In genomic region chrX:153953892-153954617, GRCh38 we compare ENCODE assay signal across 11 cellular contexts. TPM values are rescaled to one million over a fixed set of nuclear protein-coding genes. Genes with fewer than 3 reads are reported as not detected.
DNase-seq lines count a peak whose midpoint lies in the region; ATAC-seq and TF ChIP-seq lines count a peak whose summit lies in the region.
"Had no signal": no experiment of that assay in that cellular context is flagged by ENCODE, and none has a peak within 500 bp of the region (broad histone marks: within the 10 kb centered on the region; RNA-seq: fewer than 3 reads in every experiment).

No MANE protein-coding gene starts in this region.

- no peak for ATAC-seq in HG03460 (IDR thresholded peaks at IDR 0.05; ENCODE audit: unreplicated experiment)
- ATAC-seq in upper lobe of right lung = no peak

- H3K36me3 Mint-ChIP-seq in activated naive CD4-positive, alpha-beta T cell treated with anti-CD3 and anti-CD28 coated beads, Interleukin-2, amount 10 ng/mL, durations not matched to agents 7 days and 5 days = peaks cover 37% of the 10 kb centered on the region

- no peaks in the 10 kb centered on the region for H3K27me3 Mint-ChIP-seq in activated naive CD4-positive, alpha-beta T cell treated with anti-CD3 and anti-CD28 coated beads, Interleukin-2, amount 10 ng/mL, durations not matched to agents 7 days and 5 days

- no peaks in the 10 kb centered on the region for H3K9me3 Mint-ChIP-seq in activated naive CD4-positive, alpha-beta T cell treated with anti-CD3 and anti-CD28 coated beads, Interleukin-2, amount 10 ng/mL, durations not matched to agents 7 days and 5 days

- H3K27ac ChIP-seq in ascending aorta (peak overlapping the region; percentile 69 to 78), mesenchymal stem cell (ENCODE audit: low read length, poor library complexity, severe bottlenecking) (no peak overlapping the region), tibial artery (peak overlapping the region; percentile 85 to 88), upper lobe of right lung (no peak overlapping the region)
- H3K27ac ChIP-seq: right lobe of liver had no signal

- no peak overlapping the region for H2BK15ac ChIP-seq in mesenchymal stem cell (ENCODE audit: low read depth, poor library complexity, severe bottlenecking)

- DNase-seq in activated naive CD4-positive, alpha-beta T cell treated with anti-CD3 and anti-CD28 coated beads, Interleukin-2, amount 10 ng/mL, durations not matched to agents 7 days and 5 days = no peak
- no peak for DNase-seq in activated naive CD4-positive, alpha-beta T cell treated with anti-CD3 and anti-CD28 coated beads, Interleukin-2, amount 50 U/mL, for 16 hours
- DNase-seq in ascending aorta (ENCODE audit: low spot score in 2 of 2) (no peak), mesenchymal stem cell (no peak), tibial artery (no peak), T1000 (lab: John Stamatoyannopoulos, UW) (no peak), upper lobe of right lung (no peak)

- peak overlapping the region; percentile 66 for H4K91ac ChIP-seq in mesenchymal stem cell (ENCODE audit: low read length)

- CTCF ChIA-PET in activated naive CD4-positive, alpha-beta T cell treated with anti-CD3 and anti-CD28 coated beads, Interleukin-2, amount 10 ng/mL, durations not matched to agents 7 days and 5 days (lab: Charles Lee) = interaction anchor here (12.0 kb wide), 1 partner anchor 27 kb away, joined by 241 read pairs; the partner anchor contains the start of gene ARHGAP4

- H2AFZ ChIP-seq in mesenchymal stem cell (ENCODE audit: low read depth, low read length) = no peak overlapping the region

- peak overlapping the region; percentile 80 for H4K8ac ChIP-seq in mesenchymal stem cell (ENCODE audit: low read length)

- no peak overlapping the region for H3K4me2 ChIP-seq in mesenchymal stem cell (ENCODE audit: low read length, poor library complexity, severe bottlenecking)
- H3K4me2 ChIP-seq: A549 had no signal

- H2AK5ac ChIP-seq in mesenchymal stem cell (ENCODE audit: low read length, severe bottlenecking) = no peak overlapping the region

- H3K4ac ChIP-seq in mesenchymal stem cell (ENCODE audit: low read depth in 1 of 2, low read length in 2 of 2) = peak overlapping the region in 1 of 2 experiments; percentile 46

- H3K9me3 ChIP-seq in ascending aorta (no peaks in the 10 kb centered on the region), mesenchymal stem cell (ENCODE audit: control insufficient read depth, low read length) (no peaks in the 10 kb centered on the region), tibial artery (no peaks in the 10 kb centered on the region), upper lobe of right lung (no peaks in the 10 kb centered on the region)
- H3K9me3 ChIP-seq: A549, right lobe of liver had no signal

- H3K4me3 ChIP-seq in ascending aorta = peak overlapping the region in 1 of 2 donors; percentile 27
- no peak overlapping the region for H3K4me3 ChIP-seq in mesenchymal stem cell (ENCODE audit: insufficient read depth in 1 of 2, low read depth in 1 of 2, low read length in 2 of 2)
- H3K4me3 ChIP-seq in tibial artery = peak overlapping the region; percentile 12 to 39
- H3K4me3 ChIP-seq in upper lobe of right lung = no peak overlapping the region
- H3K4me3 ChIP-seq: A549, right lobe of liver had no signal

- no peak for TF ChIP-seq CTCF in ascending aorta (IDR thresholded peaks at IDR 0.05)
- no peak for TF ChIP-seq CTCF in tibial artery (IDR thresholded peaks at IDR 0.05)
- TF ChIP-seq CTCF in upper lobe of right lung (IDR thresholded peaks at IDR 0.05) = no peak

- no peak overlapping the region for H3K4me3 Mint-ChIP-seq in activated naive CD4-positive, alpha-beta T cell treated with anti-CD3 and anti-CD28 coated beads, Interleukin-2, amount 10 ng/mL, durations not matched to agents 7 days and 5 days
- H3K4me3 Mint-ChIP-seq: brain had no signal

- no peak overlapping the region for H2BK120ac ChIP-seq in mesenchymal stem cell (ENCODE audit: low read depth, low read length)

- no peak overlapping the region for H3K14ac ChIP-seq in mesenchymal stem cell (ENCODE audit: low read length in 2 of 2)

- H3K9ac ChIP-seq in mesenchymal stem cell (ENCODE audit: low read length) = no peak overlapping the region

- no peak overlapping the region for H3K18ac ChIP-seq in mesenchymal stem cell (ENCODE audit: low read depth in 1 of 2, low read length in 2 of 2)

- H2BK5ac ChIP-seq in mesenchymal stem cell (ENCODE audit: low read depth, low read length, poor library complexity, severe bottlenecking) = no peak overlapping the region

- WGBS in mesenchymal stem cell = 90% methylated on average over 14 of the region's 34 CpGs

- H3K79me1 ChIP-seq in mesenchymal stem cell (replicated peaks; ENCODE audit: low read length, poor library complexity, severe bottlenecking) = peaks cover 24% of the 10 kb centered on the region

- H3K4me1 ChIP-seq in ascending aorta (peaks cover 4 to 16% of the 10 kb centered on the region in 2 donors), mesenchymal stem cell (ENCODE audit: control insufficient read depth, insufficient read depth, low read depth, low read length) (peaks cover 8% of the 10 kb centered on the region), tibial artery (peaks cover 0 to 15% (median 10%) of the 10 kb centered on the region in 4 donors), upper lobe of right lung (peaks cover 3% of the 10 kb centered on the region)
- H3K4me1 ChIP-seq: right lobe of liver had no signal

- H3K27ac Mint-ChIP-seq in activated naive CD4-positive, alpha-beta T cell treated with anti-CD3 and anti-CD28 coated beads, Interleukin-2, amount 10 ng/mL, durations not matched to agents 7 days and 5 days = peak overlapping the region; percentile 68

- intact Hi-C loops in ascending aorta (cut with DNase I) = loop anchor here (1.0 to 10.0 kb wide), 5 partner anchors 25 to 997 kb away; partner anchors contain the start of genes ATP2B3 and PLXNB3
- intact Hi-C loops in tibial artery (cut with DNase I; ENCODE audit: low total_unique reads) = loop anchor here (5.0 to 10.0 kb wide), 2 partner anchors 187 to 999 kb away; no protein-coding TSS in a partner anchor
- intact Hi-C loops in upper lobe of right lung (cut with DNase I) = loop anchor here (10.0 kb wide), 1 partner anchor 189 kb away; the partner anchor contains the start of gene PLXNB3

- no peak overlapping the region for H3K23ac ChIP-seq in mesenchymal stem cell (ENCODE audit: low read length in 2 of 2)

- H3K4me1 Mint-ChIP-seq in activated naive CD4-positive, alpha-beta T cell treated with anti-CD3 and anti-CD28 coated beads, Interleukin-2, amount 10 ng/mL, durations not matched to agents 7 days and 5 days = peaks cover 31% of the 10 kb centered on the region
- H3K4me1 Mint-ChIP-seq: brain had no signal

- H3K27me3 ChIP-seq in ascending aorta (no peaks in the 10 kb centered on the region), mesenchymal stem cell (ENCODE audit: control insufficient read depth in 1 of 2, insufficient read depth in 1 of 2, low read length in 2 of 2) (no peaks in the 10 kb centered on the region), tibial artery (no peaks in the 10 kb centered on the region), upper lobe of right lung (no peaks in the 10 kb centered on the region)
- H3K27me3 ChIP-seq: right lobe of liver had no signal

- H3K36me3 ChIP-seq in ascending aorta = peaks cover 74 to 86% of the 10 kb centered on the region in 2 donors
- H3K36me3 ChIP-seq in mesenchymal stem cell (ENCODE audit: control insufficient read depth in 1 of 2, insufficient read depth in 2 of 2, low read depth in 1 of 2, low read length in 2 of 2) = peaks cover 97 to 100% of the 10 kb centered on the region in 2 experiments
- H3K36me3 ChIP-seq in tibial artery = peaks cover 16 to 94% (median 89%) of the 10 kb centered on the region in 3 donors
- peaks cover 78% of the 10 kb centered on the region for H3K36me3 ChIP-seq in upper lobe of right lung

- H2BK12ac ChIP-seq in mesenchymal stem cell (ENCODE audit: low read length in 2 of 2) = peak overlapping the region in 1 of 2 experiments; percentile 67

RNA-seq across cellular contexts. Expression of gene RENBP, which starts 9.6 kb away (rescaled TPM):
- total RNA-seq in ascending aorta (15.5 TPM), upper lobe of right lung (46.4 TPM)
- 20.4 TPM for polyA plus RNA-seq in mesenchymal stem cell (2013, experiment 1 of 2)
- 17.0 TPM for polyA plus RNA-seq in mesenchymal stem cell (2013, experiment 2 of 2)
- polyA plus RNA-seq: A549 had no signal

RNA-seq across cellular contexts. Expression of gene HCFC1, which starts 17.6 kb away (rescaled TPM):
- 91.4 TPM for total RNA-seq in ascending aorta
- polyA plus RNA-seq in mesenchymal stem cell (2013, experiment 1 of 2) = 27.2 TPM
- 23.7 TPM for polyA plus RNA-seq in mesenchymal stem cell (2013, experiment 2 of 2)
- total RNA-seq in upper lobe of right lung = 47.5 TPM

RNA-seq across cellular contexts. Expression of gene TMEM187, which starts 18.5 kb away (rescaled TPM):
- total RNA-seq in ascending aorta (4.4 TPM), upper lobe of right lung (9.0 TPM)
- 5.8 TPM for polyA plus RNA-seq in mesenchymal stem cell (2013, experiment 1 of 2)
- 5.5 TPM for polyA plus RNA-seq in mesenchymal stem cell (2013, experiment 2 of 2)

RNA-seq across cellular contexts. Expression of gene NAA10, which starts 19.2 kb away (rescaled TPM):
- 155 TPM for total RNA-seq in ascending aorta
- 173 TPM for polyA plus RNA-seq in mesenchymal stem cell (2013, experiment 1 of 2)
- 171 TPM for polyA plus RNA-seq in mesenchymal stem cell (2013, experiment 2 of 2)
- total RNA-seq in upper lobe of right lung = 84.6 TPM

RNA-seq across cellular contexts. Expression of gene ARHGAP4, which starts 28.0 kb away (rescaled TPM):
- 94.3 TPM for total RNA-seq in ascending aorta
- 0.83 TPM for polyA plus RNA-seq in mesenchymal stem cell (2013, experiment 1 of 2)
- polyA plus RNA-seq in mesenchymal stem cell (2013, experiment 2 of 2) = 1.1 TPM
- 69.8 TPM for total RNA-seq in upper lobe of right lung

Comparison
In these comparisons a context has a peak if more than half of its experiments do, and no peak if none do; other contexts are left out.
1. H3K27ac ChIP-seq: peak in ascending aorta (2 of 2) and tibial artery (2 of 2); none in mesenchymal stem cell (single experiment) and upper lobe of right lung (single experiment).
2. H3K4me3 ChIP-seq: peak in tibial artery (2 of 2); none in mesenchymal stem cell (0 of 2) and upper lobe of right lung (single experiment).